8 cellular contexts compared by ENCODE assay signal in the genomic region with DNA sequence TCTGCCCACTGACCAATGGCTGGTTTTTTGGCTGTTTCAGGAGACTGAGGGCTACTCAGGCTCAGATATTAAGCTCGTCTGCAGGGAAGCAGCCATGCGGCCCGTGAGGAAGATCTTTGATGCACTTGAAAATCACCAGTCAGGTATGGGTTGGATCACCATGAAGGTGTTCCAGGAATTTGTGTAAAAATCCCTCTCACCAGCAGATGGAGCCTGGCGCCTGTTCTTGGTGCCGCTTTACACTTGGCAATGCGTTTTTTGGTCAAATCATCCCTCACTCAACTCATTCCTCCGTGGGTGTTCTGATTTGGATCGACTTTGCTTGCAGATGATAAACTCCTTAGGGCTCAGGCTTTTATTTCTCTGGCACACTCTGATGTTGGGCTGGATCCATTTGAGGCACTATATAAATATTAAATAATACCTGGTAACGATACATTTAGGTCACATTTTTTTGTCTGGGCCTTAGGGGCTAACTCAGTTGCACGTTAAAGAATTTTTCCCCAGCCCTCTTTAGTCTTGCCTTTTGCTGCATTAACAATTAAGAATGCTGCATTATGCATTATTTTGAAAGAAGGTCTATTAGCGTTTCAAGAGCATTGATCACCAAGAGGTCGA. TPM values are rescaled to one million over a fixed set of nuclear protein-coding genes. Genes with fewer than 3 reads are reported as not detected.
A peak's percentile ranks its signal among the peaks of the same experiment; 100 is the strongest.
DNase-seq lines count a peak whose midpoint lies in the region; ATAC-seq, FAIRE-seq and TF ChIP-seq lines count a peak whose summit lies in the region.

No MANE protein-coding gene starts in this region.

- FAIRE-seq in GM19239 (lab: Jason Lieb, UNC): peak; percentile 49

- no peaks in the 10 kb centered on the region for H3K27me3 ChIP-seq in AG04450 (ENCODE audit: control insufficient read depth, insufficient read depth, low read length)

- H3K4me3 ChIP-seq in AG04450 (ENCODE audit: low read depth, low read length): no peak overlapping the region

- TF ChIP-seq CTCF in AG04450 (IDR thresholded peaks at IDR 0.05; ENCODE audit: low read depth, low read length): peak; percentile 92

- no peak for ATAC-seq in GM18505 (IDR thresholded peaks at IDR 0.05; ENCODE audit: unreplicated experiment)

- TF ChIP-seq POLR2A in GM18505 (IDR thresholded peaks at IDR 0.05; ENCODE audit: borderline replicate concordance, extremely low read depth, insufficient read depth, insufficient read length): no peak

- no peaks in the 10 kb centered on the region for H3K9me3 ChIP-seq in AG04450 (ENCODE audit: control insufficient read depth, insufficient read depth, low read length)

- CTCF ChIA-PET in AG04450 (lab: Charles Lee): interaction anchor here (0.6 to 7.0 kb wide), 14 partner anchors 9 to 656 kb away, joined by 3 to 114 read pairs (median 4); no protein-coding TSS in a partner anchor

- no peak overlapping the region for H3K27ac ChIP-seq in AG04450 (ENCODE audit: low read depth, low read length)

- DNase-seq in AG04450 (ENCODE audit: low read depth, low spot score) (peak; percentile 32), GM19239 (ENCODE audit: insufficient read length, low spot score) (peak; percentile 25), NCI-H2227 (lab: John Stamatoyannopoulos, UW; ENCODE audit: unreplicated experiment) (peak; percentile 82), ecto neural progenitor cell (ENCODE audit: low spot score) (peak; percentile 54), lung microvascular endothelial cell (ENCODE audit: low read depth in 2 of 2) (peak; percentile 55 to 69)
- DNase-seq in activated CD4-positive, alpha-beta T cell treated with anti-CD3 and anti-CD28 coated beads, Interleukin-2, amount 50 U/mL, for 48 hours: peak; percentile 67 to 75
- peak; percentile 22 to 26 for DNase-seq in stimulated activated CD8-positive, alpha-beta memory T cell treated with anti-CD3 and anti-CD28 coated beads, Interleukin-15, amount 100 ng/mL, for 48 hours (ENCODE audit: low read depth in 2 of 2)

- POLR2A ChIA-PET in AG04450 (lab: Yijun Ruan, JAX): no interaction called here

RNA-seq across cellular contexts. Expression of a gene that starts 50.0 kb away (rescaled TPM):
- polyA plus RNA-seq in AG04450 (2011; rRNA removed): 18.3 and 18.5 TPM in 2 replicates
- 19.3 and 22.2 TPM in 2 replicates for polyA minus RNA-seq in AG04450 (2011; rRNA and poly(A)+ RNA removed)
- total RNA-seq in lung microvascular endothelial cell: 8.7 and 12.1 TPM in 2 replicates

Comparison
In these comparisons a context has a peak if more than half of its experiments do, and no peak if none do; other contexts are left out.
1. DNase-seq: peak in every context shown above with its lines; median percentile 82 in NCI-H2227; 71 in activated CD4-positive, alpha-beta T cell treated with anti-CD3 and anti-CD28 coated beads, Interleukin-2, amount 50 U/mL, for 48 hours; 62 in lung microvascular endothelial cell; 54 in ecto neural progenitor cell; 32 in AG04450; 25 in GM19239; 24 in stimulated activated CD8-positive, alpha-beta memory T cell treated with anti-CD3 and anti-CD28 coated beads, Interleukin-15, amount 100 ng/mL, for 48 hours.